2 cellular contexts compared by ENCODE assay signal in genomic region chr1:44831516-44831915, GRCh38.
TF ChIP-seq lines count a peak whose summit lies in the region.

No MANE protein-coding gene starts in this region.

TF ChIP-seq in IMR-90, 13 proteins besides CTCF, POLR2A, EP300 and RAD21:
- TF ChIP-seq ELK1 (IDR thresholded peaks at IDR 0.05; ENCODE audit: borderline replicate concordance, low read depth, low read length) (no peak), SMC3 (IDR thresholded peaks at IDR 0.05; ENCODE audit: low read depth, low read length) (no peak), NFE2L2 (IDR thresholded peaks at IDR 0.05; ENCODE audit: low read depth, low read length) (no peak), FOS (IDR thresholded peaks at IDR 0.05; ENCODE audit: low read depth, low read length) (no peak), BHLHE40 (IDR thresholded peaks at IDR 0.05; ENCODE audit: low read depth, low read length) (no peak), CEBPB (IDR thresholded peaks at IDR 0.05; ENCODE audit: low read depth, low read length) (no peak), RFX5 (IDR thresholded peaks at IDR 0.05; ENCODE audit: low read depth, low read length) (no peak), USF2 (IDR thresholded peaks at IDR 0.05; ENCODE audit: low read depth, low read length) (no peak), MAFK (IDR thresholded peaks at IDR 0.05; ENCODE audit: low read depth, low read length) (no peak), RCOR1 (IDR thresholded peaks at IDR 0.05; ENCODE audit: insufficient replicate concordance, low read length) (no peak), MXI1 (IDR thresholded peaks at IDR 0.05; ENCODE audit: borderline replicate concordance, low read depth, low read length) (no peak)
TF ChIP-seq in IMR-90: peak in this region for 0.

TF ChIP-seq in K562, 482 proteins besides CTCF, POLR2A, EP300 and RAD21:
- no peak for TF ChIP-seq ZNF511 (CRISPR knock-in tag; IDR thresholded peaks at IDR 0.05)
- peak; percentile 54; the same call in 1 of the 2 replicates for TF ChIP-seq NFIC (IDR thresholded peaks at IDR 0.05)
- no peak for TF ChIP-seq E2F3 (CRISPR knock-in tag; IDR thresholded peaks at IDR 0.05)
- 0 out of 2 replicates have a peak, but pooled peaks have one; percentile 21 for TF ChIP-seq VEZF1 (CRISPR knock-in tag; IDR thresholded peaks at IDR 0.05)
- no peak for TF ChIP-seq ZNF175 (CRISPR knock-in tag; IDR thresholded peaks at IDR 0.05; ENCODE audit: low read depth)
- TF ChIP-seq BDP1 (IDR thresholded peaks at IDR 0.05; ENCODE audit: insufficient read depth, insufficient read length), result no peak
- no peak for TF ChIP-seq ZNF212 (CRISPR knock-in tag; IDR thresholded peaks at IDR 0.05)
- TF ChIP-seq HNRNPLL (IDR thresholded peaks at IDR 0.05; ENCODE audit: low read depth, low read length, poor library complexity, severe bottlenecking), result peak; percentile 3
- no peak for TF ChIP-seq ZNF12 (CRISPR knock-in tag; IDR thresholded peaks at IDR 0.05)
- no peak for TF ChIP-seq ARHGAP35 (IDR thresholded peaks at IDR 0.05; ENCODE audit: partially characterized antibody)
- no peak for TF ChIP-seq SRF (CRISPR knock-in tag; IDR thresholded peaks at IDR 0.05)
- TF ChIP-seq TFAP4 (CRISPR knock-in tag; IDR thresholded peaks at IDR 0.05; ENCODE audit: borderline replicate concordance), result no peak
- TF ChIP-seq TARDBP (IDR thresholded peaks at IDR 0.05), result no peak
- TF ChIP-seq UBTF (IDR thresholded peaks at IDR 0.05; ENCODE audit: borderline replicate concordance in 1 of 2, low read depth in 2 of 2, low read length in 2 of 2), result 0 out of 4 replicates have a peak, but pooled peaks of 1 of the 2 experiments have one; percentile 6
- TF ChIP-seq CBX2 (IDR thresholded peaks at IDR 0.05; ENCODE audit: insufficient read depth, low read length, poor library complexity, severe bottlenecking), result no peak
- TF ChIP-seq TBL1XR1 (IDR thresholded peaks at IDR 0.05; ENCODE audit: low read length in 2 of 2), result no peak
